Comparison of ENCODE assay signal across 23 cellular contexts in the genomic region with DNA sequence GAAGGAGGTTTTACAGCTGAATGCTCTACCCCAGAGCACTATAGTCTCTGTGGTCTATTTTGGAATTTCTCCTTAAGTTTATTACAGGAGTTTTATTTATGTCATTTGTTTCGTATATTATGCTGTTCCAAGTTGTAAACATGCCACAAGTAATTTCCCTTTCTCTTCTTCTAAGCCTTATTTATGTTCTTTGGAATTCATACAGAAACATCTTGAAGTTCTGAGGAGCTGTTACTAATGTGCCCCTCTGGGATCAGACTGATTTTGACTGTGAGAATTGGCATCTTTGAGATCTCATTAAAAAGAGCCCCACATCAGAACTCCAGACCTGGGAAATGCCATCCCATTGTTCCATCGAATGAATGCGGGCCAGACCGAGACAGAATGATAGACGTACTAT.
"Had no signal": no experiment of that assay in that cellular context is flagged by ENCODE, and none has a peak within 500 bp of the region (broad histone marks: within the 10 kb centered on the region; RNA-seq: fewer than 3 reads in every experiment).

No MANE protein-coding gene starts in this region.

- H3K9me3 ChIP-seq: SJSA1, SK-N-SH had no signal

- H3K27ac ChIP-seq: HL-60, KMS-11, SJSA1 had no signal

- H3K4me1 ChIP-seq: SJSA1 had no signal

- H3K4me3 Mint-ChIP-seq: IgD-negative memory B cell had no signal

- DNase-seq: Kasumi-1, MM.1S, NCI-H1092 treated with DMSO at 0.1 percent for 48 hours, NCI-H1436, NCI-H187, NCI-H2029, NCI-H2081 treated with DMSO at 0.1 percent for 48 hours, NCI-H2171, NCI-H226, NCI-H446, NCI-H510A, NCI-H524 treated with DMSO at 0.1 percent for 48 hours, NCI-H69, NCI-H774, Right ventricle myocardium superior, RPMI8226, SIG-M5, SK-N-SH had no signal

- H3K9ac ChIP-seq: KMS-11, SK-N-SH had no signal

- H3K4me2 ChIP-seq: KMS-11, SK-N-SH had no signal

- ATAC-seq: K562 had no signal

- H3K4me3 ChIP-seq: K562, SJSA1 had no signal

- H3K36me3 Mint-ChIP-seq: IgD-negative memory B cell had no signal

- H3K4me1 Mint-ChIP-seq: IgD-negative memory B cell had no signal

- H3K27ac Mint-ChIP-seq: IgD-negative memory B cell had no signal

- H3K36me3 ChIP-seq: SJSA1 had no signal

- H3K27me3 ChIP-seq: SJSA1 had no signal
